ENCODE assay signal across 8 cellular contexts in genomic region chr17:55717898-55718735, GRCh38. TPM values are rescaled to one million over a fixed set of nuclear protein-coding genes. Genes with fewer than 3 reads are reported as not detected.
DNase-seq lines count a peak whose midpoint lies in the region; ATAC-seq, FAIRE-seq and TF ChIP-seq lines count a peak whose summit lies in the region.

No MANE protein-coding gene starts in this region.

- no peaks in the 10 kb centered on the region for H3K4me1 ChIP-seq in pancreas

- intact Hi-C loops in pancreas (cut with DNase I): loop anchor here in 1 of 3 donors (5.0 kb wide), 1 partner anchor 191 kb away; no protein-coding TSS in a partner anchor

- H3K9me3 ChIP-seq in pancreas: no peaks in the 10 kb centered on the region

- TF ChIP-seq CTCF in GM12873 (IDR thresholded peaks at IDR 0.05; ENCODE audit: insufficient read depth, low read depth, low read length, missing control alignments) (peak; percentile 70), RWPE1 (conservative IDR thresholded peaks at IDR 0.05; ENCODE audit: low read depth) (peak; percentile 80), pancreas (IDR thresholded peaks at IDR 0.05) (peak; percentile 49 to 79 (median 63))

- POLR2A ChIA-PET in RWPE1 (lab: Yijun Ruan, JAX; ENCODE audit: low non-redundant PET): no interaction called here

- WGBS in pancreas, 2 donors: 44 to 46% methylated on average over 11 of the region's 11 CpGs

- no peak for FAIRE-seq in pancreas (lab: Jason Lieb, UNC)
- FAIRE-seq in urothelium cell line (lab: Jason Lieb, UNC): no peak

- CTCF ChIA-PET in RWPE1 (lab: Yijun Ruan, JAX): interaction anchor here (0.6 to 1.6 kb wide), 9 partner anchors 10 to 204 kb away, joined by 3 to 15 read pairs (median 3); no protein-coding TSS in a partner anchor

- no peaks in the 10 kb centered on the region for H3K27me3 ChIP-seq in pancreas

- no peak overlapping the region for H3K4me3 ChIP-seq in pancreas

- ATAC-seq in pancreas (peak in 3 of 4 donors; percentile 70 to 83 (median 82)), GM21423 (IDR thresholded peaks at IDR 0.05; ENCODE audit: unreplicated experiment) (no peak)

- no peaks in the 10 kb centered on the region for H3K36me3 ChIP-seq in pancreas

- DNase-seq in HuH-7.5 (ENCODE audit: low spot score): peak; percentile 5
- DNase-seq in RWPE1 (ENCODE audit: low spot score): peak; percentile 24
- peak; percentile 29 for DNase-seq in activated effector memory CD4-positive, alpha-beta T cell treated with Interleukin-2 at 50 U/mL for 16 hours
- DNase-seq in germinal center (ENCODE audit: low spot score): peak; percentile 26
- DNase-seq in pancreas: peak in 5 of 6 donors; percentile 42 to 82 (median 64)
- DNase-seq in urothelium cell line (ENCODE audit: low spot score): peak; percentile 43

- H3K27ac ChIP-seq in RWPE1: no peak overlapping the region
- no peak overlapping the region for H3K27ac ChIP-seq in pancreas

RNA-seq across cellular contexts. Expression of gene TMEM100, which starts 4.5 kb away (rescaled TPM):
- 1 to 10 TPM in 3 of 6 donors, under 1 TPM in 3; 0.39 to 4.0 (median 1.2) TPM for total RNA-seq in pancreas
- 1 to 10 TPM; 2.2 to 4.1 TPM for polyA plus RNA-seq in pancreas

RNA-seq across cellular contexts. Expression of gene PCTP, which starts 32.7 kb away (rescaled TPM):
- 1 to 10 TPM; 3.9 to 9.3 (median 6.3) TPM for total RNA-seq in pancreas
- 1 to 10 TPM; 6.3 to 8.5 TPM for polyA plus RNA-seq in pancreas

Comparison
In these comparisons a context has a peak if more than half of its experiments do, and no peak if none do; other contexts are left out.
1. DNase-seq: peak in every context shown above with its lines; median percentile 64 in pancreas; 43 in urothelium cell line; 29 in activated effector memory CD4-positive, alpha-beta T cell treated with Interleukin-2 at 50 U/mL for 16 hours; 26 in germinal center; 24 in RWPE1; 5 in HuH-7.5.